In the genomic region with DNA sequence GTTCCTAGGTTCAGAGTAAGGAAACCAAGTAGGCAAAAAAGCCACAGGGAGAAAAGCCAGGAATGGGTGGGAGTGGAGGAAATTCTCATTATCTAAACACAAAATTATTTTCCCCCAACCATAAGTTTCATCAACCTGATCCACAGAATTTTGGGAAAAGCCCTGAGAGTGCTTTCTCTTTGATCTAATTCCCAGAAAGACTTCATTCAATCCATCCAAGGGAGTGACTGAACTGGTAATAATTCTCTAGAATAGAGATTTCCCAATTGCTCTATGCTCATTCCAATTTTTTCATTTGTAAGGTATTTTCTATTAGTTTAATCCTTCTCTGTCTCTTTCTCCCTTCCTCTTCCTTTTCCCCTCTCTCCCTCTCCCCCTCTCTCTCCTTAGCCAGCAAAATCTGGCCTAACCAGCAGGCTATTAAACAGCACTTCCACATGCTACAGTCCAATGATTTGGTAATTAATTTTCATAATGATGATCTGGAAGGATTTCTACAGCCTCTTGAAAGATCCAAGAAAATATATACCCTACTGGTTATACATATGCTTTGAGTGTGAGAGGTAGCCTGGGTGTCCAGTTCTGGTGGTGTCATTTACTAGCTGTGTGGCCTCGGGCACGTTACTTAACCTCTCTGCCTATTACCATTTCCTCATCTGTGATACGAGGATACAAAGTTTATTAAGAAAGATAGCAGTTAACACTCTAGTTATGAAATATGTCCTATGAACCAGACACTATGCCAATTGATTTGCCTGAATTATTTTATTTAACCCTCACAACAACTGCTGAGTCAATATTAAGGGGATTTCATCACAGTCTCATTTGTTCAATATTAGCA, we compare ENCODE assay signal across 21 cellular contexts.
A peak's percentile ranks its signal among the peaks of the same experiment; 100 is the strongest.
DNase-seq lines count a peak whose midpoint lies in the region; ATAC-seq, FAIRE-seq and TF ChIP-seq lines count a peak whose summit lies in the region.
"Had no signal": no experiment of that assay in that cellular context is flagged by ENCODE, and none has a peak within 500 bp of the region (broad histone marks: within the 10 kb centered on the region; RNA-seq: fewer than 3 reads in every experiment).

No MANE protein-coding gene starts in this region.

- TF ChIP-seq EP300 in HepG2 (IDR thresholded peaks at IDR 0.05; ENCODE audit: low read depth in 2 of 2, low read length in 2 of 2) (no peak), HepG2 (CRISPR knock-in tag; IDR thresholded peaks at IDR 0.05; ENCODE audit: borderline replicate concordance) (no peak)

- H3K27me3 Mint-ChIP-seq in brain = peaks cover 6% of the 10 kb centered on the region
- H3K27me3 Mint-ChIP-seq in naive thymus-derived CD4-positive, alpha-beta T cell = peaks cover 0 to 11% (median 9%) of the 10 kb centered on the region in 5 donors
- H3K27me3 Mint-ChIP-seq in activated CD8-positive, alpha-beta T cell treated with anti-CD3 and anti-CD28 coated beads, Interleukin-2, amount 10 ng/mL, durations not matched to agents 7 days and 5 days (ENCODE audit: low read depth) = peaks cover 5% of the 10 kb centered on the region

- no peaks in the 10 kb centered on the region for H3K27me3 ChIP-seq in liver (ENCODE audit: control insufficient read depth in 4 of 4, insufficient read depth in 4 of 4, low read length in 3 of 4)
- H3K27me3 ChIP-seq in HepG2 (ENCODE audit: control insufficient read depth in 1 of 2, insufficient read depth in 2 of 2, low read length in 2 of 2) = no peaks in the 10 kb centered on the region
- H3K27me3 ChIP-seq in lower lobe of right lung (ENCODE audit: low read depth) = no peaks in the 10 kb centered on the region
- no peaks in the 10 kb centered on the region for H3K27me3 ChIP-seq in naive thymus-derived CD4-positive, alpha-beta T cell (ENCODE audit: control insufficient read depth in 2 of 2, insufficient read depth in 2 of 2, low read length in 2 of 2)
- H3K27me3 ChIP-seq: BLaER1, uterus had no signal

- H3K9me3 ChIP-seq in liver (ENCODE audit: control insufficient read depth in 4 of 4, low read length in 3 of 4) = no peaks in the 10 kb centered on the region
- no peaks in the 10 kb centered on the region for H3K9me3 ChIP-seq in HepG2 (ENCODE audit: low read length)
- H3K9me3 ChIP-seq in lower lobe of right lung = no peaks in the 10 kb centered on the region
- H3K9me3 ChIP-seq in naive thymus-derived CD4-positive, alpha-beta T cell (ENCODE audit: control insufficient read depth in 2 of 3, low read length in 3 of 3) = no peaks in the 10 kb centered on the region
- H3K9me3 ChIP-seq: BLaER1, left ventricle myocardium inferior, mucosa of descending colon, SK-N-SH, uterus had no signal

- no peaks in the 10 kb centered on the region for H3K36me3 Mint-ChIP-seq in brain
- H3K36me3 Mint-ChIP-seq in naive thymus-derived CD4-positive, alpha-beta T cell = no peaks in the 10 kb centered on the region
- H3K36me3 Mint-ChIP-seq in activated CD8-positive, alpha-beta T cell treated with anti-CD3 and anti-CD28 coated beads, Interleukin-2, amount 10 ng/mL, durations not matched to agents 7 days and 5 days (ENCODE audit: low read depth) = no peaks in the 10 kb centered on the region
- H3K36me3 Mint-ChIP-seq: activated naive CD4-positive, alpha-beta T cell treated with anti-CD3 and anti-CD28 coated beads, Interleukin-2, amount 50 U/mL, for 24 hours had no signal

- peaks cover 37% of the 10 kb centered on the region for H3K4me1 Mint-ChIP-seq in brain
- peaks cover 6 to 22% (median 14%) of the 10 kb centered on the region in 7 donors for H3K4me1 Mint-ChIP-seq in naive thymus-derived CD4-positive, alpha-beta T cell
- peaks cover 10% of the 10 kb centered on the region for H3K4me1 Mint-ChIP-seq in activated CD8-positive, alpha-beta T cell treated with anti-CD3 and anti-CD28 coated beads, Interleukin-2, amount 10 ng/mL, durations not matched to agents 7 days and 5 days (ENCODE audit: low read depth)

- H3K4me1 ChIP-seq in liver (ENCODE audit: control insufficient read depth in 4 of 4, insufficient read depth in 4 of 4, low read length in 3 of 4) (peaks cover 2 to 12% (median 8%) of the 10 kb centered on the region in 4 donors), HepG2 (ENCODE audit: insufficient read depth, low read length) (no peaks in the 10 kb centered on the region), lower lobe of right lung (peaks cover 34% of the 10 kb centered on the region)
- H3K4me1 ChIP-seq in naive thymus-derived CD4-positive, alpha-beta T cell (ENCODE audit: control insufficient read depth in 2 of 2, insufficient read depth in 2 of 2, low read length in 2 of 2) = peaks cover 0 to 6% of the 10 kb centered on the region in 2 donors
- H3K4me1 ChIP-seq: uterus had no signal

- no peak for TF ChIP-seq CTCF in liver (IDR thresholded peaks at IDR 0.05; ENCODE audit: low read depth, low read length, missing input control)
- TF ChIP-seq CTCF in HepG2 (CRISPR knock-in tag; IDR thresholded peaks at IDR 0.05) = no peak
- no peak for TF ChIP-seq CTCF in brain (conservative IDR thresholded peaks at IDR 0.05)
- TF ChIP-seq CTCF in lower lobe of right lung (IDR thresholded peaks at IDR 0.05) = no peak

- H3K36me3 ChIP-seq in liver (ENCODE audit: control insufficient read depth in 4 of 4, insufficient read depth in 3 of 4, low read depth in 1 of 4, low read length in 3 of 4) (no peaks in the 10 kb centered on the region), HepG2 (replicated peaks in 1 of 2; ENCODE audit: control insufficient read depth in 1 of 2, insufficient read depth in 2 of 2, low read length in 2 of 2) (no peaks in the 10 kb centered on the region), lower lobe of right lung (no peaks in the 10 kb centered on the region)
- H3K36me3 ChIP-seq in naive thymus-derived CD4-positive, alpha-beta T cell (ENCODE audit: control insufficient read depth in 2 of 3, insufficient read depth in 3 of 3, low read length in 3 of 3) = no peaks in the 10 kb centered on the region
- H3K36me3 ChIP-seq: BLaER1, left ventricle myocardium inferior, uterus had no signal

- FAIRE-seq in HepG2 (lab: Jason Lieb, UNC) = no peak
- FAIRE-seq: astrocyte had no signal

- H2AFZ ChIP-seq in HepG2 (ENCODE audit: low read length) = no peak overlapping the region

- ATAC-seq in HepG2 (no peak), lower lobe of right lung (peak; percentile 61 to 66)
- ATAC-seq in naive thymus-derived CD4-positive, alpha-beta T cell = no peak
- ATAC-seq in activated CD8-positive, alpha-beta T cell treated with anti-CD3 and anti-CD28 coated beads, Interleukin-2, amount 10 ng/mL, durations not matched to agents 7 days and 5 days = no peak
- ATAC-seq: HCT116 had no signal

- H3K4me2 ChIP-seq in HepG2 (ENCODE audit: low read depth, low read length) = no peak overlapping the region
- H3K4me2 ChIP-seq: BLaER1, SK-N-SH had no signal

- in situ Hi-C loops in HepG2 (cut with HindIII; ENCODE audit: extremely low pct_ligation_motif_present, low pct_unique_long_range_greater_than_20kb) = no loop called here

- peak overlapping the region in 4 of 5 experiments; percentile 47 to 69 (median 58) for H3K4me3 Mint-ChIP-seq in brain
- H3K4me3 Mint-ChIP-seq in naive thymus-derived CD4-positive, alpha-beta T cell = peak overlapping the region in 1 of 10 donors; percentile 47
- H3K4me3 Mint-ChIP-seq in activated CD8-positive, alpha-beta T cell treated with anti-CD3 and anti-CD28 coated beads, Interleukin-2, amount 10 ng/mL, durations not matched to agents 7 days and 5 days = no peak overlapping the region
- H3K4me3 Mint-ChIP-seq: activated naive CD4-positive, alpha-beta T cell treated with anti-CD3 and anti-CD28 coated beads, Interleukin-2, amount 50 U/mL, for 24 hours; activated T-cell treated with anti-CD3 and anti-CD28 coated beads, Interleukin-2, amount 50 U/mL, for 24 hours had no signal

- H3K4me3 ChIP-seq in liver (ENCODE audit: low read depth in 1 of 3, low read length in 3 of 3) (no peak overlapping the region), HepG2 (replicated peaks in 1 of 3; ENCODE audit: insufficient read depth in 1 of 3, low read depth in 2 of 3, low read length in 3 of 3) (no peak overlapping the region), lower lobe of right lung (no peak overlapping the region)
- no peak overlapping the region for H3K4me3 ChIP-seq in naive thymus-derived CD4-positive, alpha-beta T cell (ENCODE audit: low read length)
- H3K4me3 ChIP-seq: BLaER1, left ventricle myocardium inferior, mucosa of descending colon, uterus had no signal

- peak overlapping the region in 1 of 2 donors; percentile 15 for H3K27ac ChIP-seq in liver (ENCODE audit: low read depth in 1 of 2, low read length in 2 of 2)
- H3K27ac ChIP-seq in HepG2 (ENCODE audit: extremely low read length, insufficient read depth, low read length) = no peak overlapping the region
- H3K27ac ChIP-seq in lower lobe of right lung = no peak overlapping the region
- no peak overlapping the region for H3K27ac ChIP-seq in naive thymus-derived CD4-positive, alpha-beta T cell (ENCODE audit: low read depth, low read length)
- H3K27ac ChIP-seq: BLaER1, left ventricle myocardium inferior, uterus had no signal

- POLR2A ChIA-PET in HepG2 (lab: Yijun Ruan, JAX) = no interaction called here
- POLR2A ChIA-PET in naive thymus-derived CD4-positive, alpha-beta T cell (lab: Charles Lee) = no interaction called here
- POLR2A ChIA-PET in activated CD8-positive, alpha-beta T cell treated with anti-CD3 and anti-CD28 coated beads, Interleukin-2, amount 10 ng/mL, durations not matched to agents 7 days and 5 days (lab: Charles Lee) = no interaction called here

- no peaks in the 10 kb centered on the region for H3K79me2 ChIP-seq in HepG2 (ENCODE audit: insufficient read depth, low read length)

- TF ChIP-seq POLR2A in HepG2 (IDR thresholded peaks at IDR 0.05; ENCODE audit: insufficient read depth in 1 of 2, low read depth in 2 of 2, low read length in 2 of 2) = no peak

- H3K9me3 Mint-ChIP-seq in brain = peaks cover 3 to 18% (median 12%) of the 10 kb centered on the region in 5 experiments
- H3K9me3 Mint-ChIP-seq in naive thymus-derived CD4-positive, alpha-beta T cell = peaks cover 0 to 6% (median 0%) of the 10 kb centered on the region in 11 donors
- H3K9me3 Mint-ChIP-seq in activated CD8-positive, alpha-beta T cell treated with anti-CD3 and anti-CD28 coated beads, Interleukin-2, amount 10 ng/mL, durations not matched to agents 7 days and 5 days (ENCODE audit: insufficient read depth) = no peaks in the 10 kb centered on the region
- H3K9me3 Mint-ChIP-seq: activated naive CD4-positive, alpha-beta T cell treated with anti-CD3 and anti-CD28 coated beads, Interleukin-2, amount 50 U/mL, for 24 hours had no signal

- intact Hi-C loops in HepG2 (cut with micrococcal nuclease; ENCODE audit: unreplicated experiment) (no loop called here), lower lobe of right lung (cut with DNase I) (no loop called here), cardiac septum (cut with DNase I) (loop anchor here (10.0 kb wide), 1 partner anchor 248 kb away; a partner anchor contains a TSS)
- intact Hi-C loops in naive thymus-derived CD4-positive, alpha-beta T cell (cut with micrococcal nuclease) = no loop called here

- WGBS in liver = 27% methylated on average over 3 of the region's 3 CpGs
- 42% methylated on average over 3 of the region's 3 CpGs for WGBS in HepG2 (ENCODE audit: low lambda C conversion rate)

- no TSS peak for BruUV-seq in HepG2 (replicated peaks; lab: Mats Ljungman, UMichigan)

- H3K9ac ChIP-seq in liver (ENCODE audit: low read depth in 1 of 2, low read length in 2 of 2) (no peak overlapping the region), HepG2 (ENCODE audit: insufficient read depth, low read depth, low read length) (no peak overlapping the region)
- H3K9ac ChIP-seq: BLaER1, SK-N-SH had no signal

- TF ChIP-seq RAD21 in liver (IDR thresholded peaks at IDR 0.05) = no peak
- TF ChIP-seq RAD21 in HepG2 (CRISPR knock-in tag; IDR thresholded peaks at IDR 0.05) = no peak

- CTCF ChIA-PET in HepG2 (lab: Yijun Ruan, JAX; ENCODE audit: low intra/inter-chr PET ratio, low total read pairs) = no interaction called here
- CTCF ChIA-PET in naive thymus-derived CD4-positive, alpha-beta T cell (lab: Charles Lee) = no interaction called here
- CTCF ChIA-PET in activated CD8-positive, alpha-beta T cell treated with anti-CD3 and anti-CD28 coated beads, Interleukin-2, amount 10 ng/mL, durations not matched to agents 7 days and 5 days (lab: Charles Lee) = interaction anchor here (0.6 kb wide), 1 partner anchor 107 kb away, joined by 3 read pairs; no protein-coding TSS in a partner anchor

- peak overlapping the region; percentile 43 to 85 (median 76) for H3K27ac Mint-ChIP-seq in brain
- peak overlapping the region in 2 of 9 donors; percentile 6 to 69 for H3K27ac Mint-ChIP-seq in naive thymus-derived CD4-positive, alpha-beta T cell
- H3K27ac Mint-ChIP-seq in activated CD8-positive, alpha-beta T cell treated with anti-CD3 and anti-CD28 coated beads, Interleukin-2, amount 10 ng/mL, durations not matched to agents 7 days and 5 days = no peak overlapping the region
- H3K27ac Mint-ChIP-seq: activated naive CD4-positive, alpha-beta T cell treated with anti-CD3 and anti-CD28 coated beads, Interleukin-2, amount 50 U/mL, for 24 hours; activated T-cell treated with anti-CD3 and anti-CD28 coated beads, Interleukin-2, amount 50 U/mL, for 24 hours had no signal

- DNase-seq in HepG2 (ENCODE audit: low spot score) (no peak), lower lobe of right lung (no peak), mucosa of gallbladder (ENCODE audit: low spot score) (no peak), cardiac septum (ENCODE audit: low spot score) (no peak)
- no peak for DNase-seq in naive thymus-derived CD4-positive, alpha-beta T cell
- DNase-seq in activated CD8-positive, alpha-beta T cell treated with anti-CD3 and anti-CD28 coated beads, Interleukin-2, amount 10 ng/mL, durations not matched to agents 7 days and 5 days = no peak
- DNase-seq: activated CD4-positive, CD25-positive, alpha-beta regulatory T cell treated with anti-CD3 and anti-CD28 coated beads, Interleukin-2, amount 50 U/mL, for 72 hours; activated T-cell treated with anti-CD3 and anti-CD28 coated beads, Interleukin-2, amount 50 U/mL, for 24 hours; effector memory CD4-positive, alpha-beta T cell; GDM1; left ventricle myocardium inferior; SK-N-SH; T-helper 9 cell had no signal

- H4K20me1 ChIP-seq in HepG2 (ENCODE audit: insufficient read depth, low read length) = no peaks in the 10 kb centered on the region
- H4K20me1 ChIP-seq: BLaER1 had no signal

Comparison
In these comparisons a context has a peak if more than half of its experiments do, and no peak if none do; other contexts are left out.
1. ATAC-seq: peak in lower lobe of right lung (2 of 2); none in HepG2 (single experiment), naive thymus-derived CD4-positive, alpha-beta T cell (single experiment) and activated CD8-positive, alpha-beta T cell treated with anti-CD3 and anti-CD28 coated beads, Interleukin-2, amount 10 ng/mL, durations not matched to agents 7 days and 5 days (single experiment).